In genomic region chr7:128076831-128077271, GRCh38 we compare ENCODE assay signal across 13 cellular contexts. TPM values are rescaled to one million over a fixed set of nuclear protein-coding genes. Genes with fewer than 3 reads are reported as not detected.
DNase-seq lines count a peak whose midpoint lies in the region; ATAC-seq and TF ChIP-seq lines count a peak whose summit lies in the region.
"Had no signal": no experiment of that assay in that cellular context is flagged by ENCODE, and none has a peak within 500 bp of the region (broad histone marks: within the 10 kb centered on the region; RNA-seq: fewer than 3 reads in every experiment).

No MANE protein-coding gene starts in this region.

- no peak for TF ChIP-seq CTCF in Peyer's patch (IDR thresholded peaks at IDR 0.05)
- no peak for TF ChIP-seq CTCF in PC-3 (conservative IDR thresholded peaks at IDR 0.05; ENCODE audit: low read depth, low read length)

- H3K4me3 ChIP-seq in Peyer's patch (no peak overlapping the region), right cardiac atrium (ENCODE audit: low read length) (no peak overlapping the region), PC-3 (ENCODE audit: low read length) (no peak overlapping the region)
- H3K4me3 ChIP-seq: HAP-1, SJSA1 had no signal

- intact Hi-C loops in right cardiac atrium (cut with DNase I) (no loop called here), PC-3 (cut with micrococcal nuclease) (no loop called here)

- H3K27me3 ChIP-seq in Peyer's patch: no peaks in the 10 kb centered on the region
- H3K27me3 ChIP-seq in right cardiac atrium (ENCODE audit: control insufficient read depth, insufficient read depth): no peaks in the 10 kb centered on the region
- no peaks in the 10 kb centered on the region for H3K27me3 ChIP-seq in PC-3 (ENCODE audit: low read length)
- H3K27me3 ChIP-seq: SJSA1 had no signal

- DNase-seq in DMS 273 (lab: John Stamatoyannopoulos, UW; ENCODE audit: unreplicated experiment) (peak; percentile 29), DMS 273 treated with DMSO at 0.1 percent for 48 hours (lab: John Stamatoyannopoulos, UW) (no peak), Peyer's patch (peak in 2 of 3 donors; percentile 73 to 82), right cardiac atrium (peak; percentile 76 to 92 (median 89)), PC-3 (no peak), NCI-H1436 (lab: John Stamatoyannopoulos, UW) (no peak)
- DNase-seq: activated CD4-positive, alpha-beta T cell treated with anti-CD3 and anti-CD28 coated beads, Interleukin-2, amount 50 U/mL, for 48 hours; NCI-H1694 treated with DMSO at 0.1 percent for 48 hours had no signal

- H3K27ac ChIP-seq in Peyer's patch (no peak overlapping the region), right cardiac atrium (ENCODE audit: low read length) (no peak overlapping the region), temporal lobe (ENCODE audit: low read depth, low read length) (peak overlapping the region; percentile 10), PC-3 (ENCODE audit: low read length) (no peak overlapping the region)
- H3K27ac ChIP-seq: 22Rv1, SJSA1 had no signal

- no peaks in the 10 kb centered on the region for H3K4me1 ChIP-seq in Peyer's patch
- peaks cover 3% of the 10 kb centered on the region for H3K4me1 ChIP-seq in right cardiac atrium (ENCODE audit: control insufficient read depth, insufficient read depth, low read length)
- no peaks in the 10 kb centered on the region for H3K4me1 ChIP-seq in PC-3 (ENCODE audit: insufficient read depth, low read length)
- H3K4me1 ChIP-seq: HAP-1, SJSA1 had no signal

- 36% methylated on average over 6 of the region's 6 CpGs for WGBS in right cardiac atrium

- H3K9me3 ChIP-seq in Peyer's patch: no peaks in the 10 kb centered on the region
- H3K9me3 ChIP-seq in right cardiac atrium (ENCODE audit: control insufficient read depth, low read length): no peaks in the 10 kb centered on the region
- H3K9me3 ChIP-seq in PC-3 (ENCODE audit: low read length): no peaks in the 10 kb centered on the region
- H3K9me3 ChIP-seq: HAP-1, SJSA1 had no signal

- H3K4me2 ChIP-seq in PC-3 (ENCODE audit: low read length): no peak overlapping the region

- peaks cover 0 to 7% (median 0%) of the 10 kb centered on the region in 3 donors for H3K36me3 ChIP-seq in Peyer's patch
- H3K36me3 ChIP-seq in PC-3 (ENCODE audit: low read depth, low read length): no peaks in the 10 kb centered on the region; the same call in 1 of the 2 replicates

- peak; percentile 15 to 27 for ATAC-seq in right cardiac atrium
- no peak; the same call in 1 of the 2 replicates for ATAC-seq in PC-3
- no peak for ATAC-seq in esophagus mucosa

- no peaks in the 10 kb centered on the region for H3F3A ChIP-seq in PC-3 (ENCODE audit: low read length, unreplicated experiment)

- no peaks in the 10 kb centered on the region for H3K79me2 ChIP-seq in PC-3 (ENCODE audit: low read length)

- no peak overlapping the region for H3K9ac ChIP-seq in PC-3 (ENCODE audit: low read length)

- TF ChIP-seq POLR2A in Peyer's patch (IDR thresholded peaks at IDR 0.05): no peak

- no peak overlapping the region for H2AFZ ChIP-seq in PC-3 (ENCODE audit: low read length)

- POLR2A ChIA-PET in PC-3 (lab: Charles Lee; ENCODE audit: unreplicated experiment): no interaction called here

- no peaks in the 10 kb centered on the region for H3K9me2 ChIP-seq in PC-3 (replicated peaks; ENCODE audit: low read length)

- CTCF ChIA-PET in PC-3 (lab: Charles Lee): no interaction called here

- H4K20me1 ChIP-seq in PC-3 (ENCODE audit: low read length): no peaks in the 10 kb centered on the region

- BruUV-seq in PC-3 (replicated peaks; lab: Mats Ljungman, UMichigan): no TSS peak

RNA-seq across cellular contexts. Expression of gene LRRC4, which starts 45.6 kb away (rescaled TPM):
- total RNA-seq in Peyer's patch (1 to 10 TPM in 3 of 4 donors, not detected in 1; 1.6 to 2.5 (median 2.1) TPM), right cardiac atrium (10 to 100 TPM in 1 of 4 donors, 1 to 10 TPM in 3; 3.5 to 13.8 (median 6.2) TPM), temporal lobe (13.5 TPM), PC-3 (2014; rRNA removed) (0.26 TPM in 1 of 2 replicates, not detected in the other), esophagus mucosa (16.7 TPM)
- polyA plus RNA-seq in right cardiac atrium: 4.4 TPM

Comparison
In these comparisons a context has a peak if more than half of its experiments do, and no peak if none do; other contexts are left out.
1. DNase-seq: peak in DMS 273 (single experiment), Peyer's patch (2 of 3) and right cardiac atrium (3 of 3); none in DMS 273 treated with DMSO at 0.1 percent for 48 hours (single experiment), PC-3 (single experiment) and NCI-H1436 (single experiment).
2. ATAC-seq: peak in right cardiac atrium (2 of 2); none in PC-3 (single experiment) and esophagus mucosa (single experiment).